In genomic region chr1:115975569-115976061, GRCh38 we compare ENCODE assay signal across 8 cellular contexts. TPM values are rescaled to one million over a fixed set of nuclear protein-coding genes. Genes with fewer than 3 reads are reported as not detected.
DNase-seq lines count a peak whose midpoint lies in the region; ATAC-seq, FAIRE-seq and TF ChIP-seq lines count a peak whose summit lies in the region.

No MANE protein-coding gene starts in this region.

- CTCF ChIA-PET in PC-9 (lab: Charles Lee): no interaction called here

- FAIRE-seq in pancreas (lab: Jason Lieb, UNC): no peak

- no TSS peak for BruUV-seq in PC-9 (replicated peaks; lab: Mats Ljungman, UMichigan)

- no peaks in the 10 kb centered on the region for H3F3A ChIP-seq in DOHH2 (ENCODE audit: control insufficient read depth, insufficient read depth)
- peaks cover 26% of the 10 kb centered on the region for H3F3A ChIP-seq in PC-9 (ENCODE audit: insufficient read depth, low read depth)

- WGBS in pancreas, 2 donors: 31 to 33% methylated on average over 11 of the region's 11 CpGs

- peak overlapping the region; percentile 58 for H3K4me2 ChIP-seq in DOHH2 (ENCODE audit: low read length)
- H3K4me2 ChIP-seq in PC-9: peak overlapping the region; percentile 75

- TF ChIP-seq CTCF in DOHH2 (IDR thresholded peaks at IDR 0.05; ENCODE audit: low read depth, low read length, poor library complexity, severe bottlenecking): no peak
- TF ChIP-seq CTCF in PC-9 (conservative IDR thresholded peaks at IDR 0.05): no peak; the same call in 1 of the 2 replicates
- TF ChIP-seq CTCF in epithelial cell of proximal tubule (conservative IDR thresholded peaks at IDR 0.05; ENCODE audit: low read depth, low read length): no peak
- TF ChIP-seq CTCF in pancreas (IDR thresholded peaks at IDR 0.05): no peak

- H3K36me3 ChIP-seq in DOHH2 (ENCODE audit: control insufficient read depth, low read length) (no peaks in the 10 kb centered on the region), PC-9 (ENCODE audit: low read depth) (no peaks in the 10 kb centered on the region), pancreas (no peaks in the 10 kb centered on the region)

- H3K4me3 ChIP-seq in DOHH2 (ENCODE audit: low read length) (peak overlapping the region; percentile 60), PC-9 (peak overlapping the region; percentile 66), epithelial cell of proximal tubule (ENCODE audit: low read depth, low read length) (peak overlapping the region; percentile 63), pancreas (peak overlapping the region; percentile 42 to 82 (median 59))

- POLR2A ChIA-PET in PC-9 (lab: Charles Lee; ENCODE audit: unreplicated experiment): no interaction called here

- no peaks in the 10 kb centered on the region for H3K79me2 ChIP-seq in DOHH2 (ENCODE audit: control insufficient read depth, low read length)
- H3K79me2 ChIP-seq in PC-9 (ENCODE audit: low read depth): peaks cover 13% of the 10 kb centered on the region

- H3K27ac ChIP-seq in DOHH2 (ENCODE audit: low read depth, low read length): no peak overlapping the region
- peak overlapping the region; percentile 4; the same call in 1 of the 2 replicates for H3K27ac ChIP-seq in PC-9
- H3K27ac ChIP-seq in pancreas: peak overlapping the region; percentile 58 to 77 (median 66)

- H2AFZ ChIP-seq in PC-9: peak overlapping the region; percentile 89

- DNase-seq in PC-9 (no peak), epithelial cell of proximal tubule (ENCODE audit: low read depth) (no peak), pancreas (no peak), NCI-H187 (lab: John Stamatoyannopoulos, UW) (no peak), NCI-H2107 treated with DMSO at 0.1 percent for 48 hours (lab: John Stamatoyannopoulos, UW; ENCODE audit: unreplicated experiment) (no peak)
- no peak for DNase-seq in stimulated activated CD4-positive, alpha-beta T cell treated with anti-CD3 and anti-CD28 coated beads, Interleukin-1b, Interleukin-23, amount 100 ng/mL, for 48 hours

- no peak for ATAC-seq in pancreas
- no peak for ATAC-seq in HG02642 (IDR thresholded peaks at IDR 0.05; ENCODE audit: poor library complexity, unreplicated experiment)

- peaks cover 38% of the 10 kb centered on the region for H3K27me3 ChIP-seq in DOHH2 (ENCODE audit: control insufficient read depth, low read length)
- H3K27me3 ChIP-seq in PC-9 (ENCODE audit: insufficient read depth, low read depth): no peaks in the 10 kb centered on the region
- no peaks in the 10 kb centered on the region for H3K27me3 ChIP-seq in pancreas

- H3K9me3 ChIP-seq in DOHH2 (ENCODE audit: control insufficient read depth, insufficient read depth, low read length): no peaks in the 10 kb centered on the region
- no peaks in the 10 kb centered on the region for H3K9me3 ChIP-seq in PC-9 (ENCODE audit: insufficient read depth, low read depth)
- no peaks in the 10 kb centered on the region for H3K9me3 ChIP-seq in pancreas

- intact Hi-C loops in PC-9 (cut with micrococcal nuclease; ENCODE audit: unreplicated experiment) (no loop called here), pancreas (cut with DNase I) (no loop called here)

- H3K9me2 ChIP-seq in DOHH2 (replicated peaks; ENCODE audit: control insufficient read depth, low read length): no peaks in the 10 kb centered on the region
- H3K9me2 ChIP-seq in PC-9 (ENCODE audit: insufficient read depth): no peaks in the 10 kb centered on the region

- H4K20me1 ChIP-seq in DOHH2 (ENCODE audit: control insufficient read depth, insufficient read depth, low read depth, low read length) (no peaks in the 10 kb centered on the region), PC-9 (ENCODE audit: insufficient read depth) (no peaks in the 10 kb centered on the region)

- H3K4me1 ChIP-seq in DOHH2 (ENCODE audit: control insufficient read depth, low read length): peaks cover 3% of the 10 kb centered on the region; the same call in 1 of the 2 replicates
- peaks cover 26% of the 10 kb centered on the region for H3K4me1 ChIP-seq in PC-9 (replicated peaks; ENCODE audit: insufficient read depth)
- H3K4me1 ChIP-seq in pancreas: peaks cover 0 to 4% (median 0%) of the 10 kb centered on the region in 3 donors

RNA-seq across cellular contexts. Expression of gene SLC22A15, which starts 0.7 kb away (rescaled TPM):
- total RNA-seq in PC-9 (2021): 1.8 and 4.5 TPM in 2 replicates
- 1.6 and 2.6 TPM in 2 replicates for total RNA-seq in epithelial cell of proximal tubule
- total RNA-seq in pancreas: 1 to 10 TPM; 2.2 to 4.9 (median 3.3) TPM
- 1 to 10 TPM; 1.5 to 4.0 TPM for polyA plus RNA-seq in pancreas
